ENCODE assay signal across 1 cellular context in genomic region chr12:188910-189621, GRCh38.
TF ChIP-seq lines count a peak whose summit lies in the region.

No MANE protein-coding gene starts in this region.

TF ChIP-seq in K562, 482 proteins besides CTCF, POLR2A, EP300 and RAD21 (continued from another document and continues in another):
- TF ChIP-seq MTA3 (IDR thresholded peaks at IDR 0.05; ENCODE audit: borderline replicate concordance), result no peak
- no peak for TF ChIP-seq TFAM (CRISPR knock-in tag; conservative IDR thresholded peaks at IDR 0.05)
- no peak for TF ChIP-seq ZNF507 (tag; conservative IDR thresholded peaks at IDR 0.05)
- TF ChIP-seq, protein P1, sequence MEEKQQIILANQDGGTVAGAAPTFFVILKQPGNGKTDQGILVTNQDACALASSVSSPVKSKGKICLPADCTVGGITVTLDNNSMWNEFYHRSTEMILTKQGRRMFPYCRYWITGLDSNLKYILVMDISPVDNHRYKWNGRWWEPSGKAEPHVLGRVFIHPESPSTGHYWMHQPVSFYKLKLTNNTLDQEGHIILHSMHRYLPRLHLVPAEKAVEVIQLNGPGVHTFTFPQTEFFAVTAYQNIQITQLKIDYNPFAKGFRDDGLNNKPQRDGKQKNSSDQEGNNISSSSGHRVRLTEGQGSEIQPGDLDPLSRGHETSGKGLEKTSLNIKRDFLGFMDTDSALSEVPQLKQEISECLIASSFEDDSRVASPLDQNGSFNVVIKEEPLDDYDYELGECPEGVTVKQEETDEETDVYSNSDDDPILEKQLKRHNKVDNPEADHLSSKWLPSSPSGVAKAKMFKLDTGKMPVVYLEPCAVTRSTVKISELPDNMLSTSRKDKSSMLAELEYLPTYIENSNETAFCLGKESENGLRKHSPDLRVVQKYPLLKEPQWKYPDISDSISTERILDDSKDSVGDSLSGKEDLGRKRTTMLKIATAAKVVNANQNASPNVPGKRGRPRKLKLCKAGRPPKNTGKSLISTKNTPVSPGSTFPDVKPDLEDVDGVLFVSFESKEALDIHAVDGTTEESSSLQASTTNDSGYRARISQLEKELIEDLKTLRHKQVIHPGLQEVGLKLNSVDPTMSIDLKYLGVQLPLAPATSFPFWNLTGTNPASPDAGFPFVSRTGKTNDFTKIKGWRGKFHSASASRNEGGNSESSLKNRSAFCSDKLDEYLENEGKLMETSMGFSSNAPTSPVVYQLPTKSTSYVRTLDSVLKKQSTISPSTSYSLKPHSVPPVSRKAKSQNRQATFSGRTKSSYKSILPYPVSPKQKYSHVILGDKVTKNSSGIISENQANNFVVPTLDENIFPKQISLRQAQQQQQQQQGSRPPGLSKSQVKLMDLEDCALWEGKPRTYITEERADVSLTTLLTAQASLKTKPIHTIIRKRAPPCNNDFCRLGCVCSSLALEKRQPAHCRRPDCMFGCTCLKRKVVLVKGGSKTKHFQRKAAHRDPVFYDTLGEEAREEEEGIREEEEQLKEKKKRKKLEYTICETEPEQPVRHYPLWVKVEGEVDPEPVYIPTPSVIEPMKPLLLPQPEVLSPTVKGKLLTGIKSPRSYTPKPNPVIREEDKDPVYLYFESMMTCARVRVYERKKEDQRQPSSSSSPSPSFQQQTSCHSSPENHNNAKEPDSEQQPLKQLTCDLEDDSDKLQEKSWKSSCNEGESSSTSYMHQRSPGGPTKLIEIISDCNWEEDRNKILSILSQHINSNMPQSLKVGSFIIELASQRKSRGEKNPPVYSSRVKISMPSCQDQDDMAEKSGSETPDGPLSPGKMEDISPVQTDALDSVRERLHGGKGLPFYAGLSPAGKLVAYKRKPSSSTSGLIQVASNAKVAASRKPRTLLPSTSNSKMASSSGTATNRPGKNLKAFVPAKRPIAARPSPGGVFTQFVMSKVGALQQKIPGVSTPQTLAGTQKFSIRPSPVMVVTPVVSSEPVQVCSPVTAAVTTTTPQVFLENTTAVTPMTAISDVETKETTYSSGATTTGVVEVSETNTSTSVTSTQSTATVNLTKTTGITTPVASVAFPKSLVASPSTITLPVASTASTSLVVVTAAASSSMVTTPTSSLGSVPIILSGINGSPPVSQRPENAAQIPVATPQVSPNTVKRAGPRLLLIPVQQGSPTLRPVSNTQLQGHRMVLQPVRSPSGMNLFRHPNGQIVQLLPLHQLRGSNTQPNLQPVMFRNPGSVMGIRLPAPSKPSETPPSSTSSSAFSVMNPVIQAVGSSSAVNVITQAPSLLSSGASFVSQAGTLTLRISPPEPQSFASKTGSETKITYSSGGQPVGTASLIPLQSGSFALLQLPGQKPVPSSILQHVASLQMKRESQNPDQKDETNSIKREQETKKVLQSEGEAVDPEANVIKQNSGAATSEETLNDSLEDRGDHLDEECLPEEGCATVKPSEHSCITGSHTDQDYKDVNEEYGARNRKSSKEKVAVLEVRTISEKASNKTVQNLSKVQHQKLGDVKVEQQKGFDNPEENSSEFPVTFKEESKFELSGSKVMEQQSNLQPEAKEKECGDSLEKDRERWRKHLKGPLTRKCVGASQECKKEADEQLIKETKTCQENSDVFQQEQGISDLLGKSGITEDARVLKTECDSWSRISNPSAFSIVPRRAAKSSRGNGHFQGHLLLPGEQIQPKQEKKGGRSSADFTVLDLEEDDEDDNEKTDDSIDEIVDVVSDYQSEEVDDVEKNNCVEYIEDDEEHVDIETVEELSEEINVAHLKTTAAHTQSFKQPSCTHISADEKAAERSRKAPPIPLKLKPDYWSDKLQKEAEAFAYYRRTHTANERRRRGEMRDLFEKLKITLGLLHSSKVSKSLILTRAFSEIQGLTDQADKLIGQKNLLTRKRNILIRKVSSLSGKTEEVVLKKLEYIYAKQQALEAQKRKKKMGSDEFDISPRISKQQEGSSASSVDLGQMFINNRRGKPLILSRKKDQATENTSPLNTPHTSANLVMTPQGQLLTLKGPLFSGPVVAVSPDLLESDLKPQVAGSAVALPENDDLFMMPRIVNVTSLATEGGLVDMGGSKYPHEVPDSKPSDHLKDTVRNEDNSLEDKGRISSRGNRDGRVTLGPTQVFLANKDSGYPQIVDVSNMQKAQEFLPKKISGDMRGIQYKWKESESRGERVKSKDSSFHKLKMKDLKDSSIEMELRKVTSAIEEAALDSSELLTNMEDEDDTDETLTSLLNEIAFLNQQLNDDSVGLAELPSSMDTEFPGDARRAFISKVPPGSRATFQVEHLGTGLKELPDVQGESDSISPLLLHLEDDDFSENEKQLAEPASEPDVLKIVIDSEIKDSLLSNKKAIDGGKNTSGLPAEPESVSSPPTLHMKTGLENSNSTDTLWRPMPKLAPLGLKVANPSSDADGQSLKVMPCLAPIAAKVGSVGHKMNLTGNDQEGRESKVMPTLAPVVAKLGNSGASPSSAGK (IDR thresholded peaks at IDR 0.05), result no peak
- TF ChIP-seq ZC3H4 (CRISPR knock-in tag; IDR thresholded peaks at IDR 0.05; ENCODE audit: borderline replicate concordance), result no peak
- 0 out of 2 replicates have a peak, but pooled peaks have one; percentile 33 for TF ChIP-seq SMAD4 (CRISPR knock-in tag; conservative IDR thresholded peaks at IDR 0.05)
- no peak for TF ChIP-seq SMARCA5 (IDR thresholded peaks at IDR 0.05)
- TF ChIP-seq HDAC8 (tag; IDR thresholded peaks at IDR 0.05), result no peak
- TF ChIP-seq MTF1 (CRISPR knock-in tag; IDR thresholded peaks at IDR 0.05; ENCODE audit: borderline replicate concordance), result no peak
- TF ChIP-seq REST (CRISPR knock-in tag; IDR thresholded peaks at IDR 0.05; ENCODE audit: low read depth), result no peak
- TF ChIP-seq DACH1 (IDR thresholded peaks at IDR 0.05; ENCODE audit: partially characterized antibody), result no peak
- peak; percentile 71; the same call in 1 of the 2 replicates for TF ChIP-seq RB1 (IDR thresholded peaks at IDR 0.05; ENCODE audit: low read depth)
- TF ChIP-seq ZFP30 (CRISPR knock-in tag; IDR thresholded peaks at IDR 0.05; ENCODE audit: borderline replicate concordance), result no peak
- no peak for TF ChIP-seq HIVEP1 (CRISPR knock-in tag; IDR thresholded peaks at IDR 0.05)
- TF ChIP-seq PTRF (tag; IDR thresholded peaks at IDR 0.05), result no peak
- no peak for TF ChIP-seq PCBP1 (IDR thresholded peaks at IDR 0.05; ENCODE audit: low read depth, low read length, poor library complexity, severe bottlenecking)
- TF ChIP-seq TAL1 (IDR thresholded peaks at IDR 0.05), result no peak
- no peak for TF ChIP-seq POLR2G (IDR thresholded peaks at IDR 0.05; ENCODE audit: low read depth, low read length)
- TF ChIP-seq TAF7 (tag; IDR thresholded peaks at IDR 0.05), result no peak
- no peak for TF ChIP-seq ZBTB43 (CRISPR knock-in tag; IDR thresholded peaks at IDR 0.05)
- no peak for TF ChIP-seq POLR3A (IDR thresholded peaks at IDR 0.05; ENCODE audit: borderline replicate concordance, extremely low read depth, insufficient read depth, insufficient read length)
- peak; percentile 75 for TF ChIP-seq VEZF1 (CRISPR knock-in tag; IDR thresholded peaks at IDR 0.05)
- TF ChIP-seq WHSC1 (IDR thresholded peaks at IDR 0.05; ENCODE audit: low read length), result no peak
- no peak for TF ChIP-seq ZNF134 (CRISPR knock-in tag; conservative IDR thresholded peaks at IDR 0.05)
- TF ChIP-seq ZNF184 (CRISPR knock-in tag; IDR thresholded peaks at IDR 0.05), result no peak
- TF ChIP-seq, protein P2, sequence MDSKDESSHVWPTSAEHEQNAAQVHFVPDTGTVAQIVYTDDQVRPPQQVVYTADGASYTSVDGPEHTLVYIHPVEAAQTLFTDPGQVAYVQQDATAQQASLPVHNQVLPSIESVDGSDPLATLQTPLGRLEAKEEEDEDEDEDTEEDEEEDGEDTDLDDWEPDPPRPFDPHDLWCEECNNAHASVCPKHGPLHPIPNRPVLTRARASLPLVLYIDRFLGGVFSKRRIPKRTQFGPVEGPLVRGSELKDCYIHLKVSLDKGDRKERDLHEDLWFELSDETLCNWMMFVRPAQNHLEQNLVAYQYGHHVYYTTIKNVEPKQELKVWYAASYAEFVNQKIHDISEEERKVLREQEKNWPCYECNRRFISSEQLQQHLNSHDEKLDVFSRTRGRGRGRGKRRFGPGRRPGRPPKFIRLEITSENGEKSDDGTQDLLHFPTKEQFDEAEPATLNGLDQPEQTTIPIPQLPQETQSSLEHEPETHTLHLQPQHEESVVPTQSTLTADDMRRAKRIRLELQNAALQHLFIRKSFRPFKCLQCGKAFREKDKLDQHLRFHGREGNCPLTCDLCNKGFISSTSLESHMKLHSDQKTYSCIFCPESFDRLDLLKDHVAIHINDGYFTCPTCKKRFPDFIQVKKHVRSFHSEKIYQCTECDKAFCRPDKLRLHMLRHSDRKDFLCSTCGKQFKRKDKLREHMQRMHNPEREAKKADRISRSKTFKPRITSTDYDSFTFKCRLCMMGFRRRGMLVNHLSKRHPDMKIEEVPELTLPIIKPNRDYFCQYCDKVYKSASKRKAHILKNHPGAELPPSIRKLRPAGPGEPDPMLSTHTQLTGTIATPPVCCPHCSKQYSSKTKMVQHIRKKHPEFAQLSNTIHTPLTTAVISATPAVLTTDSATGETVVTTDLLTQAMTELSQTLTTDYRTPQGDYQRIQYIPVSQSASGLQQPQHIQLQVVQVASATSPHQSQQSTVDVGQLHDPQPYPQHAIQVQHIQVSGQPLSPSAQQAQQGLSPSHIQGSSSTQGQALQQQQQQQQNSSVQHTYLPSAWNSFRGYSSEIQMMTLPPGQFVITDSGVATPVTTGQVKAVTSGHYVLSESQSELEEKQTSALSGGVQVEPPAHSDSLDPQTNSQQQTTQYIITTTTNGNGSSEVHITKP (IDR thresholded peaks at IDR 0.05; ENCODE audit: partially characterized antibody), result no peak
- no peak for TF ChIP-seq NELFE (IDR thresholded peaks at IDR 0.05; ENCODE audit: insufficient read depth, insufficient read length)
- TF ChIP-seq SMARCE1 (IDR thresholded peaks at IDR 0.05), result no peak
- TF ChIP-seq NFE2 (IDR thresholded peaks at IDR 0.05; ENCODE audit: low read depth), result no peak
- TF ChIP-seq CCNT2 (IDR thresholded peaks at IDR 0.05; ENCODE audit: borderline replicate concordance, extremely low read depth, insufficient read length, low read depth, low read length), result peak; percentile 34
- no peak for TF ChIP-seq BMI1 (IDR thresholded peaks at IDR 0.05; ENCODE audit: low read length)
- TF ChIP-seq EZH2 (IDR thresholded peaks at IDR 0.05; ENCODE audit: borderline replicate concordance, low read depth, low read length), result no peak
- no peak for TF ChIP-seq POU5F1 (IDR thresholded peaks at IDR 0.05; ENCODE audit: borderline replicate concordance, low read depth, low read length, partially characterized antibody)
- no peak for TF ChIP-seq ILK (tag; IDR thresholded peaks at IDR 0.05; ENCODE audit: borderline replicate concordance, low read depth)
- TF ChIP-seq ZBTB11 (CRISPR knock-in tag; IDR thresholded peaks at IDR 0.05), result no peak
